ENCODE assay signal across 39 cellular contexts in the genomic region with DNA sequence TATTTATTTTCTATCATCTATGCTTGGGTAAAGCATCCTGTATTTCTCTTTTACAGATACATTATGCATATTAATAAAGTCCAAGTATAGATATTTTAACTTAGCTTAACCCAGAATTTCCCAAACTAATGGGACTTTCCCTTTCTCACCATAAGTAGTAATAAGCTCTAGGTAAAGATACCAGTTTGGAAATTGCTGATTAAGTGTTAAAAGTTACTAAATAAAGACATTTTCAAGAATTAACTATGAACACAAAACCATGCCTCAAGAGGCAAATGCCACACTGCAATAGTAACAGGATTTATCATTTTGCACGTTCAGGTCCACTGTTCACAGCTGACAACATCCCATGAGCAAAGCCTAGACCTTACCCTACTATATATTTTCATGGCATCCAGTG.
"Had no signal": no experiment of that assay in that cellular context is flagged by ENCODE, and none has a peak within 500 bp of the region (broad histone marks: within the 10 kb centered on the region; RNA-seq: fewer than 3 reads in every experiment).

No MANE protein-coding gene starts in this region.

- FAIRE-seq: astrocyte, bronchial epithelial cell had no signal

- DNase-seq: activated effector memory CD4-positive, alpha-beta T cell treated with anti-CD3 and anti-CD28 coated beads, Interleukin-2, amount 50 U/mL, for 16 hours; activated effector memory CD4-positive, alpha-beta T cell treated with Interleukin-2 at 50 U/mL for 16 hours; activated gamma-delta T cell; activated gamma-delta T cell treated with Interleukin-2 at 50 U/mL for 16 hours; activated naive CD4-positive, alpha-beta T cell; activated naive CD4-positive, alpha-beta T cell treated with anti-CD3 and anti-CD28 coated beads for 36 hours; activated naive CD4-positive, alpha-beta T cell treated with anti-CD3 and anti-CD28 coated beads, Interleukin-2, amount 10 ng/mL, durations not matched to agents 7 days and 5 days; activated naive CD4-positive, alpha-beta T cell treated with anti-CD3 and anti-CD28 coated beads, Interleukin-2, amount 50 U/mL, for 16 hours; activated naive CD4-positive, alpha-beta T cell treated with Interleukin-2 at 50 U/mL for 16 hours; activated naive CD8-positive, alpha-beta T cell treated with anti-CD3 and anti-CD28 coated beads for 36 hours; activated naive CD8-positive, alpha-beta T cell treated with anti-CD3 and anti-CD28 coated beads, Interleukin-2, amount 10 ng/mL, durations not matched to agents 7 days and 5 days; activated naive CD8-positive, alpha-beta T cell treated with anti-CD3 and anti-CD28 coated beads, Interleukin-2, amount 50 U/mL, for 24 hours; activated T-cell treated with anti-CD3 and anti-CD28 coated beads, Interleukin-2, amount 50 U/mL, for 24 hours; activated T-cell treated with anti-CD3 and anti-CD28 coated beads, Interleukin-2, amount 50 U/mL, for 4 hours; activated T-cell treated with anti-CD3 and anti-CD28 coated beads, Interleukin-2, amount 50 U/mL, for 48 hours; activated T-cell treated with anti-CD3 and anti-CD28 coated beads, Interleukin-2, amount 50 U/mL, for 72 hours; adrenal gland; amniotic stem cell; amygdala; anterior cingulate cortex; aorta; body of pancreas; brain microvascular endothelial cell; caudate nucleus; central memory CD4-positive, alpha-beta T cell; cerebellar nuclear complex had no signal

- H3K4me3 ChIP-seq: adrenal gland, ascending aorta, body of pancreas, breast epithelium, cardiac muscle cell had no signal

- H3K9me3 ChIP-seq: adrenal gland, ascending aorta, body of pancreas, breast epithelium had no signal

- H3K27ac ChIP-seq: adrenal gland, ascending aorta, body of pancreas, brain microvascular endothelial cell, breast epithelium, cardiac muscle cell had no signal

- H3K27ac Mint-ChIP-seq: activated naive CD4-positive, alpha-beta T cell treated with anti-CD3 and anti-CD28 coated beads for 36 hours; activated naive CD4-positive, alpha-beta T cell treated with anti-CD3 and anti-CD28 coated beads, Interleukin-2, amount 10 ng/mL, durations not matched to agents 7 days and 5 days; activated naive CD4-positive, alpha-beta T cell treated with anti-CD3 and anti-CD28 coated beads, Interleukin-2, amount 50 U/mL, for 24 hours; activated naive CD4-positive, alpha-beta T cell treated with anti-CD3 and anti-CD28 coated beads, Interleukin-2, amount 50 U/mL, for 72 hours; activated naive CD8-positive, alpha-beta T cell; activated naive CD8-positive, alpha-beta T cell treated with anti-CD3 and anti-CD28 coated beads for 36 hours; activated naive CD8-positive, alpha-beta T cell treated with anti-CD3 and anti-CD28 coated beads, Interleukin-2, amount 10 ng/mL, durations not matched to agents 7 days and 5 days; activated naive CD8-positive, alpha-beta T cell treated with anti-CD3 and anti-CD28 coated beads, Interleukin-2, amount 50 U/mL, for 24 hours; activated T-cell treated with anti-CD3 and anti-CD28 coated beads, Interleukin-2, amount 50 U/mL, for 24 hours; activated T-cell treated with anti-CD3 and anti-CD28 coated beads, Interleukin-2, amount 50 U/mL, for 72 hours; activated T-helper 1 cell treated with anti-CD3 and anti-CD28 coated beads, Interleukin-12 subunit alpha, Interleukin-12 subunit beta, Interleukin-2, Interleukin-4 antibody, amounts not matched to agents 30 ng/mL and 10 ng/mL and 1 ng/mL, durations not matched to agents 14 hours and 24 hours and 36 hours; activated T-helper 17 cell treated with anti-CD3 and anti-CD28 coated beads, Interleukin-2, amount 50 U/mL, for 72 hours; activated T-helper 2 cell treated with anti-CD3 and anti-CD28 coated beads, Interferon-gamma antibody, Interleukin-2, Interleukin-4, amounts not matched to agents 10 μg/mL and 5 μg/mL and 100 μg/mL, durations not matched to agents 14 hours and 24 hours and 36 hours; brain had no signal

- ATAC-seq: activated naive CD4-positive, alpha-beta T cell treated with anti-CD3 and anti-CD28 coated beads, Interleukin-2, amount 50 U/mL, for 72 hours; activated naive CD8-positive, alpha-beta T cell treated with anti-CD3 and anti-CD28 coated beads, Interleukin-2, amount 50 U/mL, for 24 hours; activated T-cell treated with anti-CD3 and anti-CD28 coated beads, Interleukin-2, amount 50 U/mL, for 4 hours; activated T-cell treated with anti-CD3 and anti-CD28 coated beads, Interleukin-2, amount 50 U/mL, for 72 hours; activated T-helper 17 cell treated with anti-CD3 and anti-CD28 coated beads, Interleukin-2, amount 50 U/mL, for 72 hours; body of pancreas had no signal

- H3K36me3 ChIP-seq: adrenal gland, ascending aorta, brain microvascular endothelial cell, breast epithelium, cardiac muscle cell had no signal

- H3K4me1 Mint-ChIP-seq: activated naive CD4-positive, alpha-beta T cell treated with anti-CD3 and anti-CD28 coated beads, Interleukin-2, amount 10 ng/mL, durations not matched to agents 7 days and 5 days; activated naive CD4-positive, alpha-beta T cell treated with anti-CD3 and anti-CD28 coated beads, Interleukin-2, amount 50 U/mL, for 24 hours; activated naive CD8-positive, alpha-beta T cell treated with anti-CD3 and anti-CD28 coated beads for 36 hours; activated naive CD8-positive, alpha-beta T cell treated with anti-CD3 and anti-CD28 coated beads, Interleukin-2, amount 10 ng/mL, durations not matched to agents 7 days and 5 days; activated naive CD8-positive, alpha-beta T cell treated with anti-CD3 and anti-CD28 coated beads, Interleukin-2, amount 50 U/mL, for 24 hours; activated T-helper 17 cell treated with anti-CD3 and anti-CD28 coated beads, Interleukin-2, amount 50 U/mL, for 72 hours; central memory CD8-positive, alpha-beta T cell had no signal

- H3K27me3 ChIP-seq: adrenal gland, ascending aorta, body of pancreas, brain microvascular endothelial cell, breast epithelium, cardiac muscle cell had no signal

- H3K36me3 Mint-ChIP-seq: activated naive CD4-positive, alpha-beta T cell treated with anti-CD3 and anti-CD28 coated beads, Interleukin-2, amount 10 ng/mL, durations not matched to agents 7 days and 5 days; activated naive CD4-positive, alpha-beta T cell treated with anti-CD3 and anti-CD28 coated beads, Interleukin-2, amount 50 U/mL, for 24 hours; activated naive CD4-positive, alpha-beta T cell treated with anti-CD3 and anti-CD28 coated beads, Interleukin-2, amount 50 U/mL, for 72 hours; activated naive CD8-positive, alpha-beta T cell; activated naive CD8-positive, alpha-beta T cell treated with anti-CD3 and anti-CD28 coated beads for 36 hours; activated naive CD8-positive, alpha-beta T cell treated with anti-CD3 and anti-CD28 coated beads, Interleukin-2, amount 10 ng/mL, durations not matched to agents 7 days and 5 days had no signal

- H3K9me3 Mint-ChIP-seq: activated naive CD4-positive, alpha-beta T cell treated with anti-CD3 and anti-CD28 coated beads for 36 hours; activated naive CD4-positive, alpha-beta T cell treated with anti-CD3 and anti-CD28 coated beads, Interleukin-2, amount 10 ng/mL, durations not matched to agents 7 days and 5 days; activated naive CD8-positive, alpha-beta T cell treated with anti-CD3 and anti-CD28 coated beads, Interleukin-2, amount 10 ng/mL, durations not matched to agents 7 days and 5 days; activated T-helper 1 cell treated with anti-CD3 and anti-CD28 coated beads, Interleukin-12 subunit alpha, Interleukin-12 subunit beta, Interleukin-2, Interleukin-4 antibody, amounts not matched to agents 30 ng/mL and 10 ng/mL and 1 ng/mL, durations not matched to agents 14 hours and 24 hours and 36 hours; activated T-helper 2 cell treated with anti-CD3 and anti-CD28 coated beads, Interferon-gamma antibody, Interleukin-2, Interleukin-4, amounts not matched to agents 10 μg/mL and 5 μg/mL and 100 μg/mL, durations not matched to agents 14 hours and 24 hours and 36 hours; brain had no signal

- H3K27me3 Mint-ChIP-seq: activated naive CD4-positive, alpha-beta T cell treated with anti-CD3 and anti-CD28 coated beads, Interleukin-2, amount 10 ng/mL, durations not matched to agents 7 days and 5 days; activated naive CD4-positive, alpha-beta T cell treated with anti-CD3 and anti-CD28 coated beads, Interleukin-2, amount 50 U/mL, for 24 hours; activated naive CD8-positive, alpha-beta T cell; activated naive CD8-positive, alpha-beta T cell treated with anti-CD3 and anti-CD28 coated beads for 36 hours; activated naive CD8-positive, alpha-beta T cell treated with anti-CD3 and anti-CD28 coated beads, Interleukin-2, amount 10 ng/mL, durations not matched to agents 7 days and 5 days; activated naive CD8-positive, alpha-beta T cell treated with anti-CD3 and anti-CD28 coated beads, Interleukin-2, amount 50 U/mL, for 24 hours; activated T-cell treated with anti-CD3 and anti-CD28 coated beads, Interleukin-2, amount 50 U/mL, for 24 hours; activated T-helper 17 cell treated with anti-CD3 and anti-CD28 coated beads, Interleukin-2, amount 50 U/mL, for 72 hours; brain; central memory CD8-positive, alpha-beta T cell had no signal

- H3K4me1 ChIP-seq: adrenal gland, ascending aorta, body of pancreas, breast epithelium had no signal

- H3K4me3 Mint-ChIP-seq: activated naive CD4-positive, alpha-beta T cell treated with anti-CD3 and anti-CD28 coated beads for 36 hours; activated naive CD4-positive, alpha-beta T cell treated with anti-CD3 and anti-CD28 coated beads, Interleukin-2, amount 10 ng/mL, durations not matched to agents 7 days and 5 days; activated naive CD4-positive, alpha-beta T cell treated with anti-CD3 and anti-CD28 coated beads, Interleukin-2, amount 50 U/mL, for 24 hours; activated naive CD8-positive, alpha-beta T cell; activated naive CD8-positive, alpha-beta T cell treated with anti-CD3 and anti-CD28 coated beads for 36 hours; activated naive CD8-positive, alpha-beta T cell treated with anti-CD3 and anti-CD28 coated beads, Interleukin-2, amount 10 ng/mL, durations not matched to agents 7 days and 5 days; activated naive CD8-positive, alpha-beta T cell treated with anti-CD3 and anti-CD28 coated beads, Interleukin-2, amount 50 U/mL, for 24 hours; activated T-cell treated with anti-CD3 and anti-CD28 coated beads, Interleukin-2, amount 50 U/mL, for 24 hours; activated T-cell treated with anti-CD3 and anti-CD28 coated beads, Interleukin-2, amount 50 U/mL, for 4 hours; activated T-cell treated with anti-CD3 and anti-CD28 coated beads, Interleukin-2, amount 50 U/mL, for 72 hours; activated T-helper 1 cell treated with anti-CD3 and anti-CD28 coated beads, Interleukin-12 subunit alpha, Interleukin-12 subunit beta, Interleukin-2, Interleukin-4 antibody, amounts not matched to agents 30 ng/mL and 10 ng/mL and 1 ng/mL, durations not matched to agents 14 hours and 24 hours and 36 hours; activated T-helper 17 cell treated with anti-CD3 and anti-CD28 coated beads, Interleukin-2, amount 50 U/mL, for 72 hours; brain; central memory CD8-positive, alpha-beta T cell had no signal
